9 cellular contexts compared by ENCODE assay signal in genomic region chr17:28760987-28761562, GRCh38. TPM values are rescaled to one million over a fixed set of nuclear protein-coding genes. Genes with fewer than 3 reads are reported as not detected.
DNase-seq lines count a peak whose midpoint lies in the region; ATAC-seq and TF ChIP-seq lines count a peak whose summit lies in the region.
"Had no signal": no experiment of that assay in that cellular context is flagged by ENCODE, and none has a peak within 500 bp of the region (broad histone marks: within the 10 kb centered on the region; RNA-seq: fewer than 3 reads in every experiment).

No MANE protein-coding gene starts in this region.

- no peak overlapping the region for H2AFZ ChIP-seq in smooth muscle cell (ENCODE audit: low read depth)

- H3K79me2 ChIP-seq in smooth muscle cell (ENCODE audit: low read depth): no peaks in the 10 kb centered on the region

- no peak overlapping the region for H3K27ac Mint-ChIP-seq in CD4-positive, alpha-beta T cell
- H3K27ac Mint-ChIP-seq in activated T-helper 1 cell treated with anti-CD3 and anti-CD28 coated beads, Interleukin-12 subunit alpha, Interleukin-12 subunit beta, Interleukin-2, Interleukin-4 antibody, amounts not matched to agents 30 ng/mL and 10 ng/mL and 1 ng/mL, durations not matched to agents 14 hours and 24 hours and 36 hours: no peak overlapping the region
- H3K27ac Mint-ChIP-seq: dendritic cell treated with granulocyte-macrophage colony-stimulating factor and Interleukin-4, amounts not matched to agents 40 ng/mL and 50 ng/mL, for 4 days had no signal

- ATAC-seq in CD4-positive, alpha-beta T cell (ENCODE audit: poor library complexity): no peak
- ATAC-seq in GM19467 (IDR thresholded peaks at IDR 0.05; ENCODE audit: unreplicated experiment): no peak

- H3K4me3 Mint-ChIP-seq in CD4-positive, alpha-beta T cell: no peak overlapping the region
- H3K4me3 Mint-ChIP-seq in activated T-helper 1 cell treated with anti-CD3 and anti-CD28 coated beads, Interleukin-12 subunit alpha, Interleukin-12 subunit beta, Interleukin-2, Interleukin-4 antibody, amounts not matched to agents 30 ng/mL and 10 ng/mL and 1 ng/mL, durations not matched to agents 14 hours and 24 hours and 36 hours: no peak overlapping the region
- H3K4me3 Mint-ChIP-seq: dendritic cell treated with granulocyte-macrophage colony-stimulating factor and Interleukin-4, amounts not matched to agents 40 ng/mL and 50 ng/mL, for 4 days had no signal

- peaks cover 6% of the 10 kb centered on the region for H3F3A ChIP-seq in smooth muscle cell (ENCODE audit: low read depth)

- H3K9me3 ChIP-seq in mesodermal cell (ENCODE audit: control insufficient read depth, low read length): no peaks in the 10 kb centered on the region
- H3K9me3 ChIP-seq in smooth muscle cell (replicated peaks; ENCODE audit: low read depth): no peaks in the 10 kb centered on the region
- no peaks in the 10 kb centered on the region for H3K9me3 ChIP-seq in CD4-positive, alpha-beta T cell (ENCODE audit: control insufficient read depth, low read length)

- H3K27me3 Mint-ChIP-seq in CD4-positive, alpha-beta T cell: no peaks in the 10 kb centered on the region
- H3K27me3 Mint-ChIP-seq in activated T-helper 1 cell treated with anti-CD3 and anti-CD28 coated beads, Interleukin-12 subunit alpha, Interleukin-12 subunit beta, Interleukin-2, Interleukin-4 antibody, amounts not matched to agents 30 ng/mL and 10 ng/mL and 1 ng/mL, durations not matched to agents 14 hours and 24 hours and 36 hours (ENCODE audit: insufficient read depth): no peaks in the 10 kb centered on the region
- H3K27me3 Mint-ChIP-seq: dendritic cell treated with granulocyte-macrophage colony-stimulating factor and Interleukin-4, amounts not matched to agents 40 ng/mL and 50 ng/mL, for 4 days had no signal

- H3K9ac ChIP-seq in smooth muscle cell (ENCODE audit: low read depth): no peak overlapping the region

- no peak for TF ChIP-seq CTCF in smooth muscle cell (IDR thresholded peaks at IDR 0.05; ENCODE audit: borderline replicate concordance, insufficient read depth, poor library complexity, severe bottlenecking)
- no peak for TF ChIP-seq CTCF in CD4-positive, alpha-beta T cell (IDR thresholded peaks at IDR 0.05)

- intact Hi-C loops in CD4-positive, alpha-beta T cell (cut with DNase I, micrococcal nuclease): loop anchor here (5.0 to 10.0 kb wide), 3 partner anchors 34 to 354 kb away; partner anchors contain the start of genes NEK8 (in 2 of the 2), TLCD1 (in 2 of the 2) and DHRS13 (in 1 of the 2)
- intact Hi-C loops in activated T-helper 1 cell treated with anti-CD3 and anti-CD28 coated beads, Interleukin-12 subunit alpha, Interleukin-12 subunit beta, Interleukin-2, Interleukin-4 antibody, amounts not matched to agents 30 ng/mL and 10 ng/mL and 1 ng/mL, durations not matched to agents 14 hours and 24 hours and 36 hours (cut with micrococcal nuclease): loop anchor here (10.0 kb wide), 1 partner anchor 354 kb away; no protein-coding TSS in a partner anchor

- CTCF ChIA-PET in CD4-positive, alpha-beta T cell (lab: Charles Lee): interaction anchor here (1.3 to 6.6 kb wide), 2 partner anchors 11 to 34 kb away, joined by 4 to 70 read pairs; partner anchors contain the start of genes NEK8 and TLCD1

- H3K4me1 ChIP-seq in mesodermal cell (ENCODE audit: control insufficient read depth, insufficient read depth, low read length, poor library complexity, severe bottlenecking) (peaks cover under 1% of the 10 kb centered on the region), smooth muscle cell (ENCODE audit: low read depth) (peaks cover 18% of the 10 kb centered on the region)

- H3K36me3 ChIP-seq in mesodermal cell (ENCODE audit: control insufficient read depth, insufficient read depth, low read length) (peaks cover 70% of the 10 kb centered on the region), smooth muscle cell (ENCODE audit: low read depth) (no peaks in the 10 kb centered on the region)

- H3K4me1 Mint-ChIP-seq in CD4-positive, alpha-beta T cell (ENCODE audit: low read depth): peaks cover 8% of the 10 kb centered on the region
- H3K4me1 Mint-ChIP-seq in activated T-helper 1 cell treated with anti-CD3 and anti-CD28 coated beads, Interleukin-12 subunit alpha, Interleukin-12 subunit beta, Interleukin-2, Interleukin-4 antibody, amounts not matched to agents 30 ng/mL and 10 ng/mL and 1 ng/mL, durations not matched to agents 14 hours and 24 hours and 36 hours (ENCODE audit: low read depth): peaks cover 22% of the 10 kb centered on the region

- POLR2A ChIA-PET in CD4-positive, alpha-beta T cell (lab: Charles Lee): interaction anchor here (1.4 kb wide), 1 partner anchor 81 kb away, joined by 3 read pairs; the partner anchor contains the start of gene FAM222B

- H3K9me3 Mint-ChIP-seq in CD4-positive, alpha-beta T cell: no peaks in the 10 kb centered on the region
- H3K9me3 Mint-ChIP-seq in activated T-helper 1 cell treated with anti-CD3 and anti-CD28 coated beads, Interleukin-12 subunit alpha, Interleukin-12 subunit beta, Interleukin-2, Interleukin-4 antibody, amounts not matched to agents 30 ng/mL and 10 ng/mL and 1 ng/mL, durations not matched to agents 14 hours and 24 hours and 36 hours: no peaks in the 10 kb centered on the region
- H3K9me3 Mint-ChIP-seq: dendritic cell treated with granulocyte-macrophage colony-stimulating factor and Interleukin-4, amounts not matched to agents 40 ng/mL and 50 ng/mL, for 4 days had no signal

- DNase-seq in EH (ENCODE audit: low read depth) (peak; percentile 68), NCI-H345 (lab: John Stamatoyannopoulos, UW) (peak; percentile 74), smooth muscle cell (lab: John Stamatoyannopoulos, UW; ENCODE audit: unreplicated experiment) (no peak)
- no peak for DNase-seq in CD4-positive, alpha-beta T cell
- DNase-seq in activated T-helper 1 cell treated with anti-CD3 and anti-CD28 coated beads, Interleukin-12 subunit alpha, Interleukin-12 subunit beta, Interleukin-2, Interleukin-4 antibody, amounts not matched to agents 30 ng/mL and 10 ng/mL and 1 ng/mL, durations not matched to agents 14 hours and 24 hours and 36 hours (ENCODE audit: low spot score): no peak

- 13 to 17% methylated on average over 1 to 5 of the region's 7 CpGs for WGBS in mesodermal cell (ENCODE audit: insufficient coverage in 2 of 2), 2 experiments
- WGBS in smooth muscle cell (ENCODE audit: low lambda C conversion rate): 59% methylated on average over 7 of the region's 7 CpGs

- H3K4me3 ChIP-seq in mesodermal cell (ENCODE audit: extremely low read depth, insufficient read depth, low read length, poor library complexity, severe bottlenecking) (no peak overlapping the region), smooth muscle cell (no peak overlapping the region)

- no peak overlapping the region for H3K4me2 ChIP-seq in smooth muscle cell

- peak overlapping the region; percentile 15 for H3K27ac ChIP-seq in cingulate gyrus (ENCODE audit: low read depth, low read length)
- peak overlapping the region; percentile 39 for H3K27ac ChIP-seq in mesodermal cell (ENCODE audit: low read depth, low read length, severe bottlenecking)
- H3K27ac ChIP-seq in smooth muscle cell (ENCODE audit: low read depth): no peak overlapping the region
- no peak overlapping the region for H3K27ac ChIP-seq in CD4-positive, alpha-beta T cell (ENCODE audit: low read depth, low read length)

- peaks cover 70% of the 10 kb centered on the region for H4K20me1 ChIP-seq in smooth muscle cell (ENCODE audit: low read depth)

- peaks cover 70% of the 10 kb centered on the region for H3K36me3 Mint-ChIP-seq in CD4-positive, alpha-beta T cell (ENCODE audit: low read depth)
- H3K36me3 Mint-ChIP-seq in activated T-helper 1 cell treated with anti-CD3 and anti-CD28 coated beads, Interleukin-12 subunit alpha, Interleukin-12 subunit beta, Interleukin-2, Interleukin-4 antibody, amounts not matched to agents 30 ng/mL and 10 ng/mL and 1 ng/mL, durations not matched to agents 14 hours and 24 hours and 36 hours (ENCODE audit: low read depth): peaks cover 38% of the 10 kb centered on the region

- no peaks in the 10 kb centered on the region for H3K27me3 ChIP-seq in smooth muscle cell (ENCODE audit: low read depth)
- H3K27me3 ChIP-seq in CD4-positive, alpha-beta T cell (ENCODE audit: control insufficient read depth, insufficient read depth, low read length): no peaks in the 10 kb centered on the region

RNA-seq across cellular contexts. Expression of gene TRAF4, which starts 17.3 kb away (rescaled TPM):
- polyA plus RNA-seq in mesodermal cell (2013, experiment 1 of 2): 142 TPM
- polyA plus RNA-seq in mesodermal cell (2013, experiment 2 of 2): 97.2 TPM
- 82.1 and 97.0 TPM in 2 replicates for total RNA-seq in smooth muscle cell
- 47.5 and 55.2 TPM in 2 replicates for polyA plus RNA-seq in smooth muscle cell
- 100 to 1,000 TPM; 411 to 416 TPM for total RNA-seq in CD4-positive, alpha-beta T cell
- total RNA-seq in activated T-helper 1 cell treated with anti-CD3 and anti-CD28 coated beads, Interleukin-12 subunit alpha, Interleukin-12 subunit beta, Interleukin-2, Interleukin-4 antibody, amounts not matched to agents 30 ng/mL and 10 ng/mL and 1 ng/mL, durations not matched to agents 14 hours and 24 hours and 36 hours: 178 and 182 TPM in 2 replicates

RNA-seq across cellular contexts. Expression of gene NEK8, which starts 32.5 kb away (rescaled TPM):
- 4.8 TPM for polyA plus RNA-seq in mesodermal cell (2013, experiment 1 of 2)
- polyA plus RNA-seq in mesodermal cell (2013, experiment 2 of 2): 5.7 TPM
- 1.2 and 2.8 TPM in 2 replicates for total RNA-seq in smooth muscle cell
- polyA plus RNA-seq in smooth muscle cell: 4.6 TPM in 2 replicates
- 1 to 10 TPM; 4.7 to 5.2 TPM for total RNA-seq in CD4-positive, alpha-beta T cell
- total RNA-seq in activated T-helper 1 cell treated with anti-CD3 and anti-CD28 coated beads, Interleukin-12 subunit alpha, Interleukin-12 subunit beta, Interleukin-2, Interleukin-4 antibody, amounts not matched to agents 30 ng/mL and 10 ng/mL and 1 ng/mL, durations not matched to agents 14 hours and 24 hours and 36 hours: 5.2 and 5.4 TPM in 2 replicates

RNA-seq across cellular contexts. Expression of gene TLCD1, which starts 35.0 kb away (rescaled TPM):
- polyA plus RNA-seq in mesodermal cell (2013, experiment 1 of 2): 6.0 TPM
- 8.9 TPM for polyA plus RNA-seq in mesodermal cell (2013, experiment 2 of 2)
- total RNA-seq in smooth muscle cell: 14.7 and 21.9 TPM in 2 replicates
- polyA plus RNA-seq in smooth muscle cell: 11.2 and 15.6 TPM in 2 replicates
- under 1 TPM; 0.39 to 0.60 TPM for total RNA-seq in CD4-positive, alpha-beta T cell
- total RNA-seq in activated T-helper 1 cell treated with anti-CD3 and anti-CD28 coated beads, Interleukin-12 subunit alpha, Interleukin-12 subunit beta, Interleukin-2, Interleukin-4 antibody, amounts not matched to agents 30 ng/mL and 10 ng/mL and 1 ng/mL, durations not matched to agents 14 hours and 24 hours and 36 hours: 9.5 and 11.5 TPM in 2 replicates

RNA-seq across cellular contexts. Expression of gene RPL23A, which starts 41.3 kb away (rescaled TPM):
- 2,457 TPM for polyA plus RNA-seq in mesodermal cell (2013, experiment 1 of 2)
- polyA plus RNA-seq in mesodermal cell (2013, experiment 2 of 2): 2,483 TPM
- 626 and 629 TPM in 2 replicates for total RNA-seq in smooth muscle cell
- polyA plus RNA-seq in smooth muscle cell: 1,149 and 1,234 TPM in 2 replicates
- total RNA-seq in CD4-positive, alpha-beta T cell: 1,000 to 10,000 TPM; 3,393 to 3,457 TPM
- total RNA-seq in activated T-helper 1 cell treated with anti-CD3 and anti-CD28 coated beads, Interleukin-12 subunit alpha, Interleukin-12 subunit beta, Interleukin-2, Interleukin-4 antibody, amounts not matched to agents 30 ng/mL and 10 ng/mL and 1 ng/mL, durations not matched to agents 14 hours and 24 hours and 36 hours: 1,513 and 1,534 TPM in 2 replicates

RNA-seq across cellular contexts. Expression of gene RAB34, which starts 43.4 kb away (rescaled TPM):
- 209 TPM for polyA plus RNA-seq in mesodermal cell (2013, experiment 1 of 2)
- polyA plus RNA-seq in mesodermal cell (2013, experiment 2 of 2): 185 TPM
- total RNA-seq in smooth muscle cell: 141 and 208 TPM in 2 replicates
- 256 and 289 TPM in 2 replicates for polyA plus RNA-seq in smooth muscle cell
- total RNA-seq in CD4-positive, alpha-beta T cell: 10 to 100 TPM; 20.7 to 21.3 TPM
- total RNA-seq in activated T-helper 1 cell treated with anti-CD3 and anti-CD28 coated beads, Interleukin-12 subunit alpha, Interleukin-12 subunit beta, Interleukin-2, Interleukin-4 antibody, amounts not matched to agents 30 ng/mL and 10 ng/mL and 1 ng/mL, durations not matched to agents 14 hours and 24 hours and 36 hours: 17.6 and 18.2 TPM in 2 replicates

Comparison
In these comparisons a context has a peak if more than half of its experiments do, and no peak if none do; other contexts are left out.
1. DNase-seq: peak in EH (single experiment) and NCI-H345 (single experiment); none in smooth muscle cell (single experiment), CD4-positive, alpha-beta T cell (0 of 10) and activated T-helper 1 cell treated with anti-CD3 and anti-CD28 coated beads, Interleukin-12 subunit alpha, Interleukin-12 subunit beta, Interleukin-2, Interleukin-4 antibody, amounts not matched to agents 30 ng/mL and 10 ng/mL and 1 ng/mL, durations not matched to agents 14 hours and 24 hours and 36 hours (single experiment).
2. H3K27ac ChIP-seq: peak in cingulate gyrus (single experiment) and mesodermal cell (single experiment); none in smooth muscle cell (single experiment) and CD4-positive, alpha-beta T cell (single experiment).